ENCODE assay signal across 13 cellular contexts in genomic region chr5:36740259-36740898, GRCh38.
A peak's percentile ranks its signal among the peaks of the same experiment; 100 is the strongest.
DNase-seq lines count a peak whose midpoint lies in the region; ATAC-seq, FAIRE-seq and TF ChIP-seq lines count a peak whose summit lies in the region.
"Had no signal": no experiment of that assay in that cellular context is flagged by ENCODE, and none has a peak within 500 bp of the region (broad histone marks: within the 10 kb centered on the region; RNA-seq: fewer than 3 reads in every experiment).

No MANE protein-coding gene starts in this region.

- H3K4me3 ChIP-seq in OCI-LY7 (ENCODE audit: low read depth, low read length, poor library complexity, severe bottlenecking): no peak overlapping the region
- H3K4me3 ChIP-seq in endocrine pancreas (ENCODE audit: control insufficient read depth, insufficient read depth, low read length): peak overlapping the region; percentile 19
- no peak overlapping the region for H3K4me3 ChIP-seq in small intestine (ENCODE audit: low read depth in 1 of 2, low read length in 2 of 2)
- no peak overlapping the region for H3K4me3 ChIP-seq in lower lobe of right lung
- H3K4me3 ChIP-seq: cardiac muscle cell, PC-9, skin epidermis, testis had no signal

- FAIRE-seq in small intestine (lab: Jason Lieb, UNC): no peak

- H3K4me2 ChIP-seq in OCI-LY7 (ENCODE audit: low read length): no peak overlapping the region

- 45 to 53% (median 49%) methylated on average over 8 of the region's 8 CpGs for WGBS in small intestine, 3 donors

- no peaks in the 10 kb centered on the region for H4K20me1 ChIP-seq in OCI-LY7 (ENCODE audit: insufficient read depth, low read length)

- POLR2A ChIA-PET in OCI-LY7 (lab: Charles Lee): interaction anchor here (0.6 to 0.9 kb wide), 4 partner anchors 15 to 1945 kb away, joined by 3 to 4 read pairs (median 4); no protein-coding TSS in a partner anchor

- no TSS peak for BruUV-seq in OCI-LY7 (replicated peaks; lab: Mats Ljungman, UMichigan)

- H3K27ac ChIP-seq in OCI-LY7 (ENCODE audit: low read depth, low read length, poor library complexity, severe bottlenecking) (no peak overlapping the region), small intestine (ENCODE audit: low read depth in 1 of 2, low read length in 1 of 2) (peak overlapping the region in 1 of 2 donors; percentile 7), lower lobe of right lung (no peak overlapping the region)
- H3K27ac ChIP-seq: 22Rv1, cardiac muscle cell, PC-9, skin epidermis, testis had no signal

- H3K36me3 ChIP-seq in OCI-LY7 (ENCODE audit: insufficient read depth, low read length): no peaks in the 10 kb centered on the region
- no peaks in the 10 kb centered on the region for H3K36me3 ChIP-seq in endocrine pancreas (ENCODE audit: control insufficient read depth, insufficient read depth, low read length)
- no peaks in the 10 kb centered on the region for H3K36me3 ChIP-seq in small intestine (ENCODE audit: control insufficient read depth in 2 of 2, insufficient read depth in 2 of 2, low read length in 2 of 2)
- no peaks in the 10 kb centered on the region for H3K36me3 ChIP-seq in lower lobe of right lung
- H3K36me3 ChIP-seq: cardiac muscle cell had no signal

- H3K9me2 ChIP-seq in OCI-LY7 (ENCODE audit: insufficient read depth, low read length): no peaks in the 10 kb centered on the region

- H3K4me1 ChIP-seq in OCI-LY7 (ENCODE audit: insufficient read depth, low read length, poor library complexity, severe bottlenecking): peaks cover 14% of the 10 kb centered on the region
- H3K4me1 ChIP-seq in endocrine pancreas (ENCODE audit: control insufficient read depth, insufficient read depth, low read length): no peaks in the 10 kb centered on the region
- H3K4me1 ChIP-seq in small intestine (ENCODE audit: control insufficient read depth in 2 of 2, insufficient read depth in 1 of 2, low read depth in 1 of 2, low read length in 1 of 2): peaks cover 3 to 4% of the 10 kb centered on the region in 2 donors
- H3K4me1 ChIP-seq in lower lobe of right lung: peaks cover 37% of the 10 kb centered on the region

- peak; percentile 61 for DNase-seq in NCI-H82 (lab: John Stamatoyannopoulos, UW)
- DNase-seq in NCI-H82 treated with DMSO at 0.1 percent for 48 hours (lab: John Stamatoyannopoulos, UW; ENCODE audit: unreplicated experiment): no peak
- DNase-seq in OCI-LY7 (ENCODE audit: low spot score): no peak
- peak; percentile 11 for DNase-seq in small intestine
- no peak for DNase-seq in lower lobe of right lung

- ATAC-seq in lower lobe of right lung (no peak), GM21737 (IDR thresholded peaks at IDR 0.05; ENCODE audit: unreplicated experiment) (no peak), HG03571 (IDR thresholded peaks at IDR 0.05; ENCODE audit: unreplicated experiment) (no peak)

- H3K9me3 ChIP-seq in OCI-LY7 (ENCODE audit: low read length) (no peaks in the 10 kb centered on the region), endocrine pancreas (ENCODE audit: control insufficient read depth, low read length) (no peaks in the 10 kb centered on the region), small intestine (ENCODE audit: control insufficient read depth, low read depth) (no peaks in the 10 kb centered on the region), lower lobe of right lung (no peaks in the 10 kb centered on the region)
- H3K9me3 ChIP-seq: testis had no signal

- intact Hi-C loops in OCI-LY7 (cut with micrococcal nuclease; ENCODE audit: unreplicated experiment) (no loop called here), lower lobe of right lung (cut with DNase I) (loop anchor here (5.0 kb wide), 1 partner anchor 132 kb away; no protein-coding TSS in a partner anchor)

- CTCF ChIA-PET in OCI-LY7 (lab: Charles Lee; ENCODE audit: unreplicated experiment): interaction anchor here (1.0 kb wide), 1 partner anchor 10 kb away, joined by 3 read pairs; no protein-coding TSS in a partner anchor

- H3K79me2 ChIP-seq in OCI-LY7 (ENCODE audit: insufficient read depth, low read depth, low read length): no peaks in the 10 kb centered on the region

- H3K9ac ChIP-seq in endocrine pancreas (ENCODE audit: control insufficient read depth, insufficient read depth, low read length): no peak overlapping the region

- TF ChIP-seq CTCF in OCI-LY7 (conservative IDR thresholded peaks at IDR 0.05; ENCODE audit: low read length) (no peak), lower lobe of right lung (IDR thresholded peaks at IDR 0.05) (no peak)

- peak overlapping the region; percentile 93 for H2AFZ ChIP-seq in OCI-LY7 (ENCODE audit: low read length)
- H2AFZ ChIP-seq: PC-9 had no signal

- H3K27me3 ChIP-seq in endocrine pancreas (ENCODE audit: control insufficient read depth, insufficient read depth, low read length) (peaks cover 3% of the 10 kb centered on the region), small intestine (ENCODE audit: control insufficient read depth in 2 of 2, insufficient read depth in 2 of 2, low read length in 2 of 2) (no peaks in the 10 kb centered on the region), lower lobe of right lung (ENCODE audit: low read depth) (no peaks in the 10 kb centered on the region)
- H3K27me3 ChIP-seq: testis had no signal

Comparison
In these comparisons a context has a peak if more than half of its experiments do, and no peak if none do; other contexts are left out.
1. DNase-seq: peak in NCI-H82 (single experiment) and small intestine (single experiment); none in NCI-H82 treated with DMSO at 0.1 percent for 48 hours (single experiment), OCI-LY7 (single experiment) and lower lobe of right lung (single experiment).